Comparison of ENCODE assay signal across 18 cellular contexts in the genomic region with DNA sequence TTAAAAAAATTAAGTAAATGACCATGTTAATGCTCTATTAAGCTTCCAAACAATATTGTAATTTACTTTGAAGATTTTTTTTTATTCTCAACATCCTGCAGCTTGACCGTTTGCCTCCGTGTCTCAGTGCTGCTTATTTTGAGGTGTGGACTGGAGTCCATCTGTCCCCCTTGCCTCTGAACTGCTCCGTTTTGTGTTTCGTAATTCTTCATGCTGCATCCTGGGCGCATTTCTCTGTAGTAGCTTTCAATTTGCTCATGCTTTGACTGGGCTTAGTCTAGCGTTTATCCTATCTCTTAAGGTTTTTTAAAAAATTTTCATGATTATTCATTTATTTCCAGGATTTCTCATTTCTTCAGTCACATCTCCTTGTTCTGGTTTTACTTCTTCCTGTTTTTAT. TPM values are rescaled to one million over a fixed set of nuclear protein-coding genes. Genes with fewer than 3 reads are reported as not detected.
DNase-seq lines count a peak whose midpoint lies in the region; ATAC-seq and TF ChIP-seq lines count a peak whose summit lies in the region.
"Had no signal": no experiment of that assay in that cellular context is flagged by ENCODE, and none has a peak within 500 bp of the region (broad histone marks: within the 10 kb centered on the region; RNA-seq: fewer than 3 reads in every experiment).

No MANE protein-coding gene starts in this region.

- no peak overlapping the region for H2AK9ac ChIP-seq in IMR-90 (replicated peaks; ENCODE audit: low read depth, low read length, poor library complexity)

- no peak overlapping the region for H3K18ac ChIP-seq in IMR-90 (ENCODE audit: low read depth, low read length)

- peaks cover 11% of the 10 kb centered on the region for H3K36me3 ChIP-seq in IMR-90 (ENCODE audit: control insufficient read depth, insufficient read depth, low read length)
- H3K36me3 ChIP-seq: thoracic aorta had no signal

- POLR2A ChIA-PET in activated CD4-positive, alpha-beta T cell treated with anti-CD3 and anti-CD28 coated beads, Interleukin-2, amount 10 ng/mL, durations not matched to agents 7 days and 5 days (lab: Charles Lee): no interaction called here
- POLR2A ChIA-PET in IMR-90 (lab: Charles Lee; ENCODE audit: unreplicated experiment): no interaction called here

- H3K27ac ChIP-seq in IMR-90 (ENCODE audit: insufficient read depth, low read length): no peak overlapping the region
- H3K27ac ChIP-seq: hepatocyte, thoracic aorta had no signal

- CTCF ChIA-PET in activated CD4-positive, alpha-beta T cell treated with anti-CD3 and anti-CD28 coated beads, Interleukin-2, amount 10 ng/mL, durations not matched to agents 7 days and 5 days (lab: Charles Lee): interaction anchor here (0.7 to 2.1 kb wide), 6 partner anchors 14 to 247 kb away, joined by 3 to 7 read pairs (median 4); a partner anchor contains a TSS
- CTCF ChIA-PET in IMR-90 (lab: Yijun Ruan, JAX): interaction anchor here (0.7 kb wide), 1 partner anchor 14 kb away, joined by 3 read pairs; no protein-coding TSS in a partner anchor

- no peak overlapping the region for H3K23ac ChIP-seq in IMR-90 (ENCODE audit: low read depth, low read length)

- no peak for ATAC-seq in IMR-90 (ENCODE audit: low read depth)
- ATAC-seq: SK-N-SH treated with all-trans-retinoic acid at 6 μM for 48 hours had no signal

- no peak overlapping the region for H3K4me2 ChIP-seq in IMR-90 (ENCODE audit: low read depth, low read length)
- H3K4me2 ChIP-seq: hepatocyte had no signal

- H3K4me1 ChIP-seq in IMR-90 (ENCODE audit: control insufficient read depth, insufficient read depth, low read length): peaks cover 15% of the 10 kb centered on the region

- peaks cover 38% of the 10 kb centered on the region for H3K36me3 Mint-ChIP-seq in activated CD4-positive, alpha-beta T cell treated with anti-CD3 and anti-CD28 coated beads, Interleukin-2, amount 10 ng/mL, durations not matched to agents 7 days and 5 days (ENCODE audit: low read depth)
- peaks cover 28% of the 10 kb centered on the region for H3K36me3 Mint-ChIP-seq in activated naive CD8-positive, alpha-beta T cell treated with anti-CD3 and anti-CD28 coated beads for 36 hours
- peaks cover 11% of the 10 kb centered on the region for H3K36me3 Mint-ChIP-seq in osteocyte (ENCODE audit: unreplicated experiment)

- peaks cover 35% of the 10 kb centered on the region for H3K9me1 ChIP-seq in IMR-90 (ENCODE audit: insufficient read depth, low read length)

- intact Hi-C loops in IMR-90 (cut with micrococcal nuclease): no loop called here

- H3K27ac Mint-ChIP-seq in activated CD4-positive, alpha-beta T cell treated with anti-CD3 and anti-CD28 coated beads, Interleukin-2, amount 10 ng/mL, durations not matched to agents 7 days and 5 days: peak overlapping the region; percentile 86
- peak overlapping the region; percentile 82 for H3K27ac Mint-ChIP-seq in activated naive CD8-positive, alpha-beta T cell treated with anti-CD3 and anti-CD28 coated beads for 36 hours
- peak overlapping the region; percentile 8 for H3K27ac Mint-ChIP-seq in osteocyte (ENCODE audit: unreplicated experiment)
- H3K27ac Mint-ChIP-seq: progenitor cell of endocrine pancreas had no signal

- H4K91ac ChIP-seq in IMR-90 (ENCODE audit: insufficient read depth, low read depth, low read length): no peak overlapping the region

- no peaks in the 10 kb centered on the region for H3K27me3 ChIP-seq in IMR-90 (ENCODE audit: control insufficient read depth, insufficient read depth, low read length)
- H3K27me3 ChIP-seq: hepatocyte had no signal

- TF ChIP-seq CTCF in IMR-90 (conservative IDR thresholded peaks at IDR 0.05; ENCODE audit: low read depth, low read length): no peak
- TF ChIP-seq CTCF in osteocyte (IDR thresholded peaks at IDR 0.05): no peak

- H2AK5ac ChIP-seq in IMR-90 (ENCODE audit: low read depth, low read length): 0 out of 2 replicates have a peak overlapping the region, but pooled peaks have one; percentile 74

- TF ChIP-seq RAD21 in IMR-90 (IDR thresholded peaks at IDR 0.05; ENCODE audit: low read length): no peak

- in situ Hi-C loops in IMR-90 (cut with MboI; ENCODE audit: low sequenced_read_pairs): no loop called here

- H2AFZ ChIP-seq in IMR-90 (replicated peaks; ENCODE audit: low read length, poor library complexity): no peak overlapping the region
- H2AFZ ChIP-seq: hepatocyte had no signal

- H2BK120ac ChIP-seq in IMR-90 (ENCODE audit: low read depth, low read length): no peak overlapping the region

- no peak overlapping the region for H4K5ac ChIP-seq in IMR-90 (ENCODE audit: low read depth, low read length)

- BruUV-seq in IMR-90 (replicated peaks; lab: Mats Ljungman, UMichigan): no TSS peak

- peaks cover 54 to 86% of the 10 kb centered on the region in 2 experiments for H3K79me1 ChIP-seq in IMR-90 (ENCODE audit: low read depth in 1 of 2, low read length in 2 of 2)

- H4K20me1 ChIP-seq in IMR-90 (ENCODE audit: insufficient read depth, low read length): peaks cover 23% of the 10 kb centered on the region; the same call in 1 of the 2 replicates

- H3K9ac ChIP-seq in IMR-90 (ENCODE audit: low read depth, low read length): no peak overlapping the region

- H3K4me1 Mint-ChIP-seq in activated CD4-positive, alpha-beta T cell treated with anti-CD3 and anti-CD28 coated beads, Interleukin-2, amount 10 ng/mL, durations not matched to agents 7 days and 5 days: peaks cover 55% of the 10 kb centered on the region
- H3K4me1 Mint-ChIP-seq in activated naive CD8-positive, alpha-beta T cell treated with anti-CD3 and anti-CD28 coated beads for 36 hours: peaks cover 66% of the 10 kb centered on the region
- peaks cover 25% of the 10 kb centered on the region for H3K4me1 Mint-ChIP-seq in osteocyte (ENCODE audit: unreplicated experiment)

- H2BK20ac ChIP-seq in IMR-90 (ENCODE audit: low read depth, low read length): no peak overlapping the region

- H3K9me3 ChIP-seq in IMR-90 (ENCODE audit: control insufficient read depth, insufficient read depth, low read length): no peaks in the 10 kb centered on the region
- H3K9me3 ChIP-seq: thoracic aorta had no signal

- TF ChIP-seq POLR2A in IMR-90 (IDR thresholded peaks at IDR 0.05; ENCODE audit: low read depth, low read length): no peak

- H2BK15ac ChIP-seq in IMR-90 (ENCODE audit: low read depth, low read length): no peak overlapping the region

- H4K8ac ChIP-seq in IMR-90 (ENCODE audit: low read depth in 2 of 2, low read length in 2 of 2): peak overlapping the region in 1 of 2 experiments; percentile 41; a peak in 1 of 4 replicates

- dilution Hi-C loops in IMR-90 (cut with HindIII; ENCODE audit: low sequenced_read_pairs, unreplicated experiment): no loop called here

- no peak overlapping the region for H2BK5ac ChIP-seq in IMR-90 (ENCODE audit: low read depth, low read length, poor library complexity, severe bottlenecking)

- H3K56ac ChIP-seq in IMR-90 (ENCODE audit: extremely low read depth, insufficient read depth, low read length): no peak overlapping the region

- H3K14ac ChIP-seq in IMR-90 (replicated peaks; ENCODE audit: low read depth, low read length): no peak overlapping the region

- H3K9me3 Mint-ChIP-seq in activated CD4-positive, alpha-beta T cell treated with anti-CD3 and anti-CD28 coated beads, Interleukin-2, amount 10 ng/mL, durations not matched to agents 7 days and 5 days: no peaks in the 10 kb centered on the region
- no peaks in the 10 kb centered on the region for H3K9me3 Mint-ChIP-seq in activated naive CD8-positive, alpha-beta T cell treated with anti-CD3 and anti-CD28 coated beads for 36 hours
- no peaks in the 10 kb centered on the region for H3K9me3 Mint-ChIP-seq in osteocyte (ENCODE audit: unreplicated experiment)

- WGBS in IMR-90 (ENCODE audit: extremely low coverage in 2 of 2, insufficient read length in 1 of 2), 2 experiments: no CpG with 5 or more reads among the region's 6 CpGs

- no peak for DNase-seq in activated CD4-positive, alpha-beta T cell treated with anti-CD3 and anti-CD28 coated beads, Interleukin-2, amount 10 ng/mL, durations not matched to agents 7 days and 5 days
- no peak for DNase-seq in activated CD4-positive, alpha-beta T cell treated with anti-CD3 and anti-CD28 coated beads, Interleukin-2, amount 50 U/mL, for 48 hours
- DNase-seq in IMR-90 (no peak), osteocyte (ENCODE audit: extremely low spot score, unreplicated experiment) (no peak), NCI-H748 (lab: John Stamatoyannopoulos, UW; ENCODE audit: unreplicated experiment) (no peak), HPDE6-E6E7 (ENCODE audit: extremely low spot score) (no peak), NAMALWA (ENCODE audit: low spot score) (no peak)
- no peak for DNase-seq in activated naive CD8-positive, alpha-beta T cell treated with anti-CD3 and anti-CD28 coated beads for 36 hours
- DNase-seq: cortex of kidney; DMS79; kidney; NCI-H187; NCI-H446; stimulated activated CD4-positive, alpha-beta T cell treated with anti-CD3 and anti-CD28 coated beads, Interleukin-4, amount 100 ng/mL, for 24 hours had no signal

- no peak overlapping the region for H3K4ac ChIP-seq in IMR-90 (ENCODE audit: low read depth, low read length)

- no peaks in the 10 kb centered on the region for H3K27me3 Mint-ChIP-seq in activated CD4-positive, alpha-beta T cell treated with anti-CD3 and anti-CD28 coated beads, Interleukin-2, amount 10 ng/mL, durations not matched to agents 7 days and 5 days
- H3K27me3 Mint-ChIP-seq in activated naive CD8-positive, alpha-beta T cell treated with anti-CD3 and anti-CD28 coated beads for 36 hours: no peaks in the 10 kb centered on the region
- H3K27me3 Mint-ChIP-seq in osteocyte (ENCODE audit: unreplicated experiment): no peaks in the 10 kb centered on the region
- H3K27me3 Mint-ChIP-seq: progenitor cell of endocrine pancreas had no signal

- no peak overlapping the region for H3K4me3 Mint-ChIP-seq in activated CD4-positive, alpha-beta T cell treated with anti-CD3 and anti-CD28 coated beads, Interleukin-2, amount 10 ng/mL, durations not matched to agents 7 days and 5 days
- no peak overlapping the region for H3K4me3 Mint-ChIP-seq in activated naive CD8-positive, alpha-beta T cell treated with anti-CD3 and anti-CD28 coated beads for 36 hours
- no peak overlapping the region for H3K4me3 Mint-ChIP-seq in osteocyte (ENCODE audit: unreplicated experiment)

- no peak overlapping the region for H3K4me3 ChIP-seq in IMR-90 (ENCODE audit: insufficient read depth, low read depth, low read length)
- H3K4me3 ChIP-seq: hepatocyte, thoracic aorta had no signal

TF ChIP-seq in IMR-90, 13 proteins besides CTCF, POLR2A, EP300 and RAD21:
- no peak for TF ChIP-seq FOS (IDR thresholded peaks at IDR 0.05; ENCODE audit: low read depth, low read length)

RNA-seq across cellular contexts. Expression of a gene that starts 37.8 kb away (rescaled TPM):
- 10 to 100 TPM; 66.4 to 75.3 TPM for total RNA-seq in activated CD4-positive, alpha-beta T cell treated with anti-CD3 and anti-CD28 coated beads, Interleukin-2, amount 10 ng/mL, durations not matched to agents 7 days and 5 days
- total RNA-seq in IMR-90 (2012; rRNA removed): 31.7 and 38.0 TPM in 2 replicates
- 37.1 and 37.4 TPM in 2 replicates for polyA plus RNA-seq in IMR-90 (2012; rRNA removed)
- polyA plus RNA-seq in IMR-90 (2012; cell fraction: cytosol; rRNA removed): 27.3 and 29.6 TPM in 2 replicates
- polyA plus RNA-seq in IMR-90 (2012; cell fraction: nucleus; rRNA removed; ENCODE audit: low replicate concordance): 35.3 and 62.9 TPM in 2 replicates
- 10 to 100 TPM; 53.0 to 54.0 TPM for total RNA-seq in activated naive CD8-positive, alpha-beta T cell treated with anti-CD3 and anti-CD28 coated beads for 36 hours
- 28.7 and 29.1 TPM in 2 replicates for total RNA-seq in osteocyte

Comparison
In these comparisons a context has a peak if more than half of its experiments do, and no peak if none do; other contexts are left out.
1. H3K27ac Mint-ChIP-seq: peak in every context shown above with its lines; median percentile 86 in activated CD4-positive, alpha-beta T cell treated with anti-CD3 and anti-CD28 coated beads, Interleukin-2, amount 10 ng/mL, durations not matched to agents 7 days and 5 days; 82 in activated naive CD8-positive, alpha-beta T cell treated with anti-CD3 and anti-CD28 coated beads for 36 hours; 8 in osteocyte.